14 cellular contexts compared by ENCODE assay signal in genomic region chrX:79364306-79364705, GRCh38. TPM values are rescaled to one million over a fixed set of nuclear protein-coding genes. Genes with fewer than 3 reads are reported as not detected.
DNase-seq lines count a peak whose midpoint lies in the region; ATAC-seq and TF ChIP-seq lines count a peak whose summit lies in the region.
"Had no signal": no experiment of that assay in that cellular context is flagged by ENCODE, and none has a peak within 500 bp of the region (broad histone marks: within the 10 kb centered on the region; RNA-seq: fewer than 3 reads in every experiment).

No MANE protein-coding gene starts in this region.

- no peak overlapping the region for H3K4me2 ChIP-seq in Karpas-422 (ENCODE audit: low read depth, low read length, poor library complexity, severe bottlenecking)

- no peaks in the 10 kb centered on the region for H3K9me3 Mint-ChIP-seq in activated T-cell treated with anti-CD3 and anti-CD28 coated beads, Interleukin-2, amount 50 U/mL, for 24 hours
- no peaks in the 10 kb centered on the region for H3K9me3 Mint-ChIP-seq in CD8-positive, alpha-beta T cell
- no peaks in the 10 kb centered on the region for H3K9me3 Mint-ChIP-seq in effector memory CD8-positive, alpha-beta T cell

- intact Hi-C loops in CD8-positive, alpha-beta T cell (cut with DNase I, micrococcal nuclease): loop anchor here (10.0 kb wide), 3 partner anchors 90 to 410 kb away; partner anchors contain the start of gene GPR174 (in 1 of the 2)

- H3K27ac Mint-ChIP-seq in activated T-cell treated with anti-CD3 and anti-CD28 coated beads, Interleukin-2, amount 50 U/mL, for 24 hours: peak overlapping the region; percentile 42
- peak overlapping the region; percentile 62 for H3K27ac Mint-ChIP-seq in CD8-positive, alpha-beta T cell
- H3K27ac Mint-ChIP-seq in T-helper 17 cell: peak overlapping the region; percentile 97
- H3K27ac Mint-ChIP-seq in effector memory CD8-positive, alpha-beta T cell: peak overlapping the region in 1 of 2 donors; percentile 89

- no peaks in the 10 kb centered on the region for H3K27me3 ChIP-seq in CD8-positive, alpha-beta T cell (ENCODE audit: insufficient read depth, low read length)
- no peaks in the 10 kb centered on the region for H3K27me3 ChIP-seq in Karpas-422 (ENCODE audit: low read length)

- no peak for TF ChIP-seq CTCF in CD8-positive, alpha-beta T cell (IDR thresholded peaks at IDR 0.05)

- no peaks in the 10 kb centered on the region for H4K20me1 ChIP-seq in Karpas-422 (ENCODE audit: insufficient read depth, low read depth, low read length)

- no peaks in the 10 kb centered on the region for H3K79me2 ChIP-seq in Karpas-422 (ENCODE audit: low read length)

- no peak overlapping the region for H2AFZ ChIP-seq in Karpas-422 (ENCODE audit: low read length)

- no peak overlapping the region for H3K9ac ChIP-seq in Karpas-422 (ENCODE audit: low read length)

- no peaks in the 10 kb centered on the region for H3K36me3 ChIP-seq in CD8-positive, alpha-beta T cell (ENCODE audit: insufficient read depth, low read length)
- no peaks in the 10 kb centered on the region for H3K36me3 ChIP-seq in Karpas-422 (ENCODE audit: insufficient read depth, low read length)

- DNase-seq in activated T-cell treated with anti-CD3 and anti-CD28 coated beads, Interleukin-2, amount 50 U/mL, for 24 hours: no peak
- DNase-seq in activated T-cell treated with anti-CD3 and anti-CD28 coated beads for 4 hours (no peak), T-helper 17 cell (no peak), NOMO-1 treated with dmso at 0.1 percent for 144 hours (lab: John Stamatoyannopoulos, UW; ENCODE audit: unreplicated experiment) (no peak), Karpas-422 (no peak), NCI-H1092 (lab: John Stamatoyannopoulos, UW) (no peak)
- DNase-seq in CD8-positive, alpha-beta T cell: no peak
- no peak for DNase-seq in effector memory CD8-positive, alpha-beta T cell
- DNase-seq: DMS79 treated with DMSO at 0.1 percent for 48 hours, foreskin melanocyte, H7, NCI-H1436, NCI-H2227 treated with DMSO at 0.1 percent for 48 hours, RPMI8226 had no signal

- no peaks in the 10 kb centered on the region for H3K9me3 ChIP-seq in CD8-positive, alpha-beta T cell (ENCODE audit: low read length)
- H3K9me3 ChIP-seq in T-helper 17 cell (ENCODE audit: control insufficient read depth, low read length, poor library complexity, severe bottlenecking) (no peaks in the 10 kb centered on the region), Karpas-422 (ENCODE audit: low read length) (peaks cover 11% of the 10 kb centered on the region; the same call in 1 of the 2 replicates)

- CTCF ChIA-PET in CD8-positive, alpha-beta T cell (lab: Charles Lee): no interaction called here

- H3K4me1 Mint-ChIP-seq in activated T-cell treated with anti-CD3 and anti-CD28 coated beads, Interleukin-2, amount 50 U/mL, for 24 hours (ENCODE audit: low read depth): peaks cover 44% of the 10 kb centered on the region
- H3K4me1 Mint-ChIP-seq in CD8-positive, alpha-beta T cell (ENCODE audit: low read depth): peaks cover 43% of the 10 kb centered on the region
- H3K4me1 Mint-ChIP-seq in T-helper 17 cell: peaks cover 26% of the 10 kb centered on the region
- peaks cover 15 to 26% of the 10 kb centered on the region in 2 donors for H3K4me1 Mint-ChIP-seq in effector memory CD8-positive, alpha-beta T cell (ENCODE audit: low read depth in 2 of 2)

- peaks cover 40% of the 10 kb centered on the region for H3K36me3 Mint-ChIP-seq in activated T-cell treated with anti-CD3 and anti-CD28 coated beads, Interleukin-2, amount 50 U/mL, for 24 hours (ENCODE audit: low read depth)
- H3K36me3 Mint-ChIP-seq in CD8-positive, alpha-beta T cell: peaks cover 44% of the 10 kb centered on the region
- peaks cover 4% of the 10 kb centered on the region for H3K36me3 Mint-ChIP-seq in T-helper 17 cell (ENCODE audit: low read depth)
- peaks cover 21% of the 10 kb centered on the region for H3K36me3 Mint-ChIP-seq in effector memory CD8-positive, alpha-beta T cell (ENCODE audit: insufficient read depth)

- H3K4me3 ChIP-seq in CD8-positive, alpha-beta T cell (ENCODE audit: low read depth, low read length): no peak overlapping the region
- H3K4me3 ChIP-seq in Karpas-422 (ENCODE audit: low read length): no peak overlapping the region

- no peaks in the 10 kb centered on the region for H3K9me2 ChIP-seq in Karpas-422 (replicated peaks; ENCODE audit: insufficient read depth, low read length)

- peak overlapping the region; percentile 83 for H3K4me3 Mint-ChIP-seq in activated T-cell treated with anti-CD3 and anti-CD28 coated beads, Interleukin-2, amount 50 U/mL, for 24 hours
- H3K4me3 Mint-ChIP-seq in CD8-positive, alpha-beta T cell: peak overlapping the region; percentile 65
- H3K4me3 Mint-ChIP-seq in T-helper 17 cell: peak overlapping the region; percentile 77
- H3K4me3 Mint-ChIP-seq in effector memory CD8-positive, alpha-beta T cell: peak overlapping the region; percentile 4 to 99

- no peak for ATAC-seq in CD8-positive, alpha-beta T cell
- ATAC-seq in T-helper 17 cell: no peak
- ATAC-seq in effector memory CD8-positive, alpha-beta T cell (replicated peaks): no peak

- POLR2A ChIA-PET in CD8-positive, alpha-beta T cell (lab: Charles Lee): no interaction called here

- peaks cover 45% of the 10 kb centered on the region for H3K27me3 Mint-ChIP-seq in activated T-cell treated with anti-CD3 and anti-CD28 coated beads, Interleukin-2, amount 50 U/mL, for 24 hours
- no peaks in the 10 kb centered on the region for H3K27me3 Mint-ChIP-seq in CD8-positive, alpha-beta T cell (ENCODE audit: low read depth)
- H3K27me3 Mint-ChIP-seq in T-helper 17 cell: no peaks in the 10 kb centered on the region
- H3K27me3 Mint-ChIP-seq in effector memory CD8-positive, alpha-beta T cell: no peaks in the 10 kb centered on the region

- H3K27ac ChIP-seq in CD8-positive, alpha-beta T cell (ENCODE audit: low read depth, low read length): no peak overlapping the region
- H3K27ac ChIP-seq in Karpas-422 (ENCODE audit: low read length): no peak overlapping the region

- peaks cover 18% of the 10 kb centered on the region for H3K4me1 ChIP-seq in CD8-positive, alpha-beta T cell (ENCODE audit: insufficient read depth, low read length)
- no peaks in the 10 kb centered on the region for H3K4me1 ChIP-seq in Karpas-422 (ENCODE audit: low read length)

RNA-seq across cellular contexts. Expression of gene ITM2A, which starts 2.8 kb away (rescaled TPM):
- 100 to 1,000 TPM; 123 to 125 TPM for total RNA-seq in CD8-positive, alpha-beta T cell
- 100 to 1,000 TPM; 194 to 200 TPM for total RNA-seq in T-helper 17 cell
- not detected in 2 replicates for total RNA-seq in Karpas-422 (2014; rRNA removed; shearing (Covaris generic); ENCODE audit: low replicate concordance)

Comparison
In these comparisons a context has a peak if more than half of its experiments do, and no peak if none do; other contexts are left out.
1. RNA of gene ITM2A, which starts 2.8 kb away (total RNA-seq): 194 to 200 TPM in T-helper 17 cell and 123 to 125 TPM in CD8-positive, alpha-beta T cell; not detected in Karpas-422; every median in the first group is over 100 times any median in the second.
2. Peak in every context shown above with its lines, with median percentiles within 50 percentile points of each other: H3K4me3 Mint-ChIP-seq.